ENCODE assay signal across 9 cellular contexts in genomic region chr15:48643776-48644497, GRCh38. TPM values are rescaled to one million over a fixed set of nuclear protein-coding genes. Genes with fewer than 3 reads are reported as not detected.
A peak's percentile ranks its signal among the peaks of the same experiment; 100 is the strongest.
DNase-seq lines count a peak whose midpoint lies in the region; ATAC-seq and TF ChIP-seq lines count a peak whose summit lies in the region.
"Had no signal": no experiment of that assay in that cellular context is flagged by ENCODE, and none has a peak within 500 bp of the region (broad histone marks: within the 10 kb centered on the region; RNA-seq: fewer than 3 reads in every experiment).

No MANE protein-coding gene starts in this region.

- WGBS in thyroid gland, 2 donors, result 40 to 48% methylated on average over 12 of the region's 12 CpGs

- intact Hi-C loops in activated CD4-positive, alpha-beta T cell treated with anti-CD3 and anti-CD28 coated beads for 36 hours (cut with DNase I, micrococcal nuclease), result no loop called here
- intact Hi-C loops in breast epithelium (cut with DNase I; ENCODE audit: low total_unique reads) (no loop called here), thyroid gland (cut with DNase I) (loop anchor here (10.0 kb wide), 3 partner anchors 139 to 289 kb away; partner anchors contain the start of gene CEP152)

- H3K4me1 Mint-ChIP-seq in activated CD4-positive, alpha-beta T cell treated with anti-CD3 and anti-CD28 coated beads for 36 hours, result peaks cover 4% of the 10 kb centered on the region

- no peaks in the 10 kb centered on the region for H3K36me3 Mint-ChIP-seq in activated CD4-positive, alpha-beta T cell treated with anti-CD3 and anti-CD28 coated beads for 36 hours (ENCODE audit: low read depth)

- H3K9me3 Mint-ChIP-seq in activated CD4-positive, alpha-beta T cell treated with anti-CD3 and anti-CD28 coated beads for 36 hours (ENCODE audit: low read depth), result no peaks in the 10 kb centered on the region

- CTCF ChIA-PET in activated CD4-positive, alpha-beta T cell treated with anti-CD3 and anti-CD28 coated beads for 36 hours (lab: Charles Lee), result no interaction called here

- no peak for TF ChIP-seq CTCF in breast epithelium (IDR thresholded peaks at IDR 0.05)
- TF ChIP-seq CTCF in thyroid gland (IDR thresholded peaks at IDR 0.05), result no peak

- no peaks in the 10 kb centered on the region for H3K36me3 ChIP-seq in breast epithelium
- no peaks in the 10 kb centered on the region for H3K36me3 ChIP-seq in thyroid gland

- H3K4me1 ChIP-seq in breast epithelium (no peaks in the 10 kb centered on the region), thyroid gland (peaks cover 33 to 36% of the 10 kb centered on the region in 2 donors)

- H3K27ac ChIP-seq in breast epithelium, result peak overlapping the region; percentile 68 to 93
- peak overlapping the region; percentile 14 to 86 (median 85) for H3K27ac ChIP-seq in thyroid gland

- no peaks in the 10 kb centered on the region for H3K9me3 ChIP-seq in breast epithelium
- H3K9me3 ChIP-seq in thyroid gland, result no peaks in the 10 kb centered on the region

- H3K27ac Mint-ChIP-seq in activated CD4-positive, alpha-beta T cell treated with anti-CD3 and anti-CD28 coated beads for 36 hours, result no peak overlapping the region

- peak overlapping the region; percentile 23 for H3K4me3 Mint-ChIP-seq in activated CD4-positive, alpha-beta T cell treated with anti-CD3 and anti-CD28 coated beads for 36 hours

- DNase-seq in activated CD4-positive, alpha-beta T cell treated with anti-CD3 and anti-CD28 coated beads for 36 hours, result no peak
- DNase-seq in activated CD4-positive, alpha-beta T cell treated with anti-CD3 and anti-CD28 coated beads for 4 hours, result no peak
- no peak for DNase-seq in breast epithelium (ENCODE audit: low spot score in 2 of 2)
- DNase-seq in medulla oblongata (ENCODE audit: extremely low spot score), result peak; percentile 30
- DNase-seq in thyroid gland, result no peak
- no peak for DNase-seq in cerebellar cortex (ENCODE audit: low spot score)
- DNase-seq in HUDEP-2 (lab: John Stamatoyannopoulos, UW; ENCODE audit: unreplicated experiment in 76 of 76), result no peak
- DNase-seq: cortex of kidney had no signal

- peak overlapping the region; percentile 74 to 95 (median 94) for H3K4me3 ChIP-seq in breast epithelium
- H3K4me3 ChIP-seq in thyroid gland (replicated peaks in 1 of 3), result peak overlapping the region; percentile 72 to 76 (median 76)

- POLR2A ChIA-PET in activated CD4-positive, alpha-beta T cell treated with anti-CD3 and anti-CD28 coated beads for 36 hours (lab: Charles Lee), result no interaction called here

- ATAC-seq in activated CD4-positive, alpha-beta T cell treated with anti-CD3 and anti-CD28 coated beads for 36 hours, result no peak
- ATAC-seq in GM21717 (IDR thresholded peaks at IDR 0.05; ENCODE audit: unreplicated experiment), result no peak

- H3K27me3 ChIP-seq in breast epithelium (peaks cover 0 to 7% of the 10 kb centered on the region in 2 donors), thyroid gland (no peaks in the 10 kb centered on the region)

- no peak for TF ChIP-seq POLR2A in breast epithelium (IDR thresholded peaks at IDR 0.05)
- no peak for TF ChIP-seq POLR2A in thyroid gland (IDR thresholded peaks at IDR 0.05)

- peaks cover 33% of the 10 kb centered on the region for H3K27me3 Mint-ChIP-seq in activated CD4-positive, alpha-beta T cell treated with anti-CD3 and anti-CD28 coated beads for 36 hours

RNA-seq across cellular contexts. Expression of gene FBN1, which starts 1.6 kb away (rescaled TPM):
- under 1 TPM; 0.56 to 0.59 TPM for total RNA-seq in activated CD4-positive, alpha-beta T cell treated with anti-CD3 and anti-CD28 coated beads for 36 hours
- total RNA-seq in breast epithelium (100 to 1,000 TPM in 1 of 3 donors, 10 to 100 TPM in 2; 38.5 to 210 (median 83.2) TPM), thyroid gland (100 to 1,000 TPM; 113 to 147 (median 120) TPM)

Comparison
In these comparisons a context has a peak if more than half of its experiments do, and no peak if none do; other contexts are left out.
1. RNA of gene FBN1, which starts 1.6 kb away (total RNA-seq): 113 to 147 TPM in thyroid gland and 38.5 to 210 TPM in breast epithelium; 0.56 to 0.59 TPM in activated CD4-positive, alpha-beta T cell treated with anti-CD3 and anti-CD28 coated beads for 36 hours; every median in the first group is over 10 times any median in the second.